In the genomic region with DNA sequence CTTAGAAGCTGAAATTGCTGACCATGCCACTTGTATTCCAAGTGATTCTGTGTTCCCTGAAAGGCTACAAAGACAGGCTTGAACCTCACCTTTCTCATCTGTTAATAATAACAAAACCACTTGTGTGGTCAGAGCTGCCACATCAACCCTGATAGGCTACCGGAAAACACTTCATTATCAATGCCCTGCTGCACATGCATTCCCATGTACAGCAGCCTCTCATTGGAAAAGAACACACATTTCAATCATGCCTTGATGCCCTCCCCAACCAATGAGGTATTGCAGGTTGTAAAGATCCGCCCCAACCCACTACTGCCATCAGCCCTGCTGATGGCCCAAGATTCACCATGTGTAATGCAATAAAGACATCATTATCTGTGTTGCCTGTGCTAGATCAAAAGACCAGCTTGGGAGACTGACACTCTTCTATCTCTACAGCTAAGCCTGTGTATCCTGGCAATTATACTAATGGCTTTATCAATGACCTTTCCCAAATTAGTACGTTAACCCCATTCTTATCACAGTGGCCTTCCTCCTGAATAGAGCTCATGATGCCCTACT, we compare ENCODE assay signal across 17 cellular contexts.
DNase-seq lines count a peak whose midpoint lies in the region; ATAC-seq, FAIRE-seq and TF ChIP-seq lines count a peak whose summit lies in the region.
"Had no signal": no experiment of that assay in that cellular context is flagged by ENCODE, and none has a peak within 500 bp of the region (broad histone marks: within the 10 kb centered on the region; RNA-seq: fewer than 3 reads in every experiment).

No MANE protein-coding gene starts in this region.

- peaks cover 66% of the 10 kb centered on the region for H3K4me1 ChIP-seq in OCI-LY1 (ENCODE audit: insufficient read depth, low read length, severe bottlenecking)

- H3K36me3 ChIP-seq in OCI-LY1 (ENCODE audit: insufficient read depth, low read length): no peaks in the 10 kb centered on the region

- DNase-seq in DMS79 (lab: John Stamatoyannopoulos, UW) (peak; percentile 43), GM19239 (ENCODE audit: insufficient read length, low spot score) (no peak), glomerular visceral epithelial cell (ENCODE audit: extremely low spot score) (peak; percentile 72), Ammon's horn (ENCODE audit: low spot score) (no peak)
- DNase-seq: activated CD4-positive, alpha-beta T cell treated with anti-CD3 and anti-CD28 coated beads for 36 hours; activated effector memory CD4-positive, alpha-beta T cell treated with anti-CD3 and anti-CD28 coated beads, Interleukin-2, amount 50 U/mL, for 16 hours; CD8-positive, alpha-beta memory T cell; DMS53; natural killer cell; NCI-H187 treated with DMSO at 0.1 percent for 48 hours; SW 1271; testis had no signal

- H3K27ac ChIP-seq in OCI-LY1 (ENCODE audit: low read depth, low read length, poor library complexity, severe bottlenecking): peak overlapping the region; percentile 95
- H3K27ac ChIP-seq: testis had no signal

- no peak overlapping the region for H2AFZ ChIP-seq in OCI-LY1 (ENCODE audit: low read length)

- no peaks in the 10 kb centered on the region for H3K9me2 ChIP-seq in OCI-LY1 (ENCODE audit: low read depth, low read length)

- H3F3A ChIP-seq in OCI-LY1 (ENCODE audit: insufficient read depth, low read length): no peaks in the 10 kb centered on the region

- no peak overlapping the region for H3K4me3 ChIP-seq in OCI-LY1 (ENCODE audit: low read depth, low read length, poor library complexity, severe bottlenecking)
- H3K4me3 ChIP-seq: testis had no signal

- ATAC-seq in GM21367 (IDR thresholded peaks at IDR 0.05; ENCODE audit: unreplicated experiment) (no peak), HG03159 (IDR thresholded peaks at IDR 0.05; ENCODE audit: unreplicated experiment) (no peak)
- ATAC-seq: activated CD4-positive, alpha-beta T cell treated with anti-CD3 and anti-CD28 coated beads for 36 hours; natural killer cell; stimulated activated effector memory CD8-positive, alpha-beta T cell treated with anti-CD3 and anti-CD28 coated beads, Interleukin-12 subunit alpha, Interleukin-12 subunit beta, amount 100 ng/mL, for 72 hours had no signal

- H3K9me3 ChIP-seq in OCI-LY1 (ENCODE audit: low read length): no peaks in the 10 kb centered on the region
- H3K9me3 ChIP-seq: testis had no signal

- H3K27me3 ChIP-seq in OCI-LY1 (ENCODE audit: insufficient read depth, low read length): no peaks in the 10 kb centered on the region
- H3K27me3 ChIP-seq: testis had no signal

- no peak for TF ChIP-seq CTCF in OCI-LY1 (IDR thresholded peaks at IDR 0.05; ENCODE audit: low read length)

- H3K9ac ChIP-seq in OCI-LY1 (ENCODE audit: low read length): no peak overlapping the region

- H4K20me1 ChIP-seq in OCI-LY1 (ENCODE audit: insufficient read depth, low read length): no peaks in the 10 kb centered on the region

- H3K79me2 ChIP-seq in OCI-LY1 (ENCODE audit: insufficient read depth, low read length): no peaks in the 10 kb centered on the region

- no peak overlapping the region for H3K4me2 ChIP-seq in OCI-LY1 (ENCODE audit: low read length)

- peak; percentile 95 for FAIRE-seq in GM19239 (lab: Jason Lieb, UNC)
- FAIRE-seq: colon had no signal

Comparison
In these comparisons a context has a peak if more than half of its experiments do, and no peak if none do; other contexts are left out.
1. DNase-seq: peak in DMS79 (single experiment) and glomerular visceral epithelial cell (single experiment); none in GM19239 (single experiment) and Ammon's horn (single experiment).